ENCODE assay signal across 22 cellular contexts in the genomic region with DNA sequence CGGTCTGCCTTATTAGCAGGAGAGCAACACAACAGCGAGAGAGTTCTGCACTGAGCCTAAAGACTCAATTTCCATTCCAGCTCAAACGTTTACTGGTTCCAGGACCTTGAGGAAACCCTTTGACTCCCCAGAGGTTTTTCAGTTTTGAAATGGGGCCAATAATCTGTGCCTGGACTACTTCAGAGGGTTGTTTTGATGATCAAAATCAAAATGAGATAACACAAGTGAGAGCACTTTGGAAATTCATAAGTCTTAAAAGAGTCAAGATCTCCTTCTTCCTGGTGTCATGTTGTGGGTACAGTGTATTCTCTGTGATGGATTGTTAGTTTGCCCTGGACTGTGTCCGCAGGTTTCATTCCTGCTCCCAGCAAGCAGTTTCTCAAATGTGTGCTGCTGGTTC. TPM values are rescaled to one million over a fixed set of nuclear protein-coding genes. Genes with fewer than 3 reads are reported as not detected.
A peak's percentile ranks its signal among the peaks of the same experiment; 100 is the strongest.
DNase-seq lines count a peak whose midpoint lies in the region; ATAC-seq and TF ChIP-seq lines count a peak whose summit lies in the region.
"Had no signal": no experiment of that assay in that cellular context is flagged by ENCODE, and none has a peak within 500 bp of the region (broad histone marks: within the 10 kb centered on the region; RNA-seq: fewer than 3 reads in every experiment).

No MANE protein-coding gene starts in this region.

- ATAC-seq in left ventricle myocardium superior (peak; percentile 42), right cardiac atrium (no peak), thoracic aorta (ENCODE audit: insufficient number of reproducible peaks, low FRiP score, low read depth) (no peak), GM19328 (IDR thresholded peaks at IDR 0.05; ENCODE audit: unreplicated experiment) (no peak)
- ATAC-seq: HCT116 had no signal

- H3K27me3 Mint-ChIP-seq in nephron (ENCODE audit: low read depth) (no peaks in the 10 kb centered on the region), Caco-2 (ENCODE audit: insufficient read depth, unreplicated experiment) (peaks cover 8% of the 10 kb centered on the region)

- H3K36me3 ChIP-seq in thoracic aorta (no peaks in the 10 kb centered on the region), Caco-2 (ENCODE audit: control insufficient read depth, insufficient read depth, low read length) (no peaks in the 10 kb centered on the region)
- H3K36me3 ChIP-seq: Peyer's patch had no signal

- H3K27ac Mint-ChIP-seq in nephron (peak overlapping the region; percentile 84 to 98 (median 93)), Caco-2 (ENCODE audit: unreplicated experiment) (no peak overlapping the region)
- H3K27ac Mint-ChIP-seq: CD4-positive, CD25-positive, alpha-beta regulatory T cell had no signal

- H3K4me1 Mint-ChIP-seq in nephron (peaks cover 48% of the 10 kb centered on the region), Caco-2 (ENCODE audit: low read depth, unreplicated experiment) (peaks cover 6% of the 10 kb centered on the region)
- H3K4me1 Mint-ChIP-seq: CD4-positive, CD25-positive, alpha-beta regulatory T cell had no signal

- H3K27ac ChIP-seq in right cardiac atrium (ENCODE audit: low read length): no peak overlapping the region
- peak overlapping the region; percentile 46 to 73 for H3K27ac ChIP-seq in thoracic aorta
- H3K27ac ChIP-seq: GM23248 had no signal

- intact Hi-C loops in left ventricle myocardium superior (cut with micrococcal nuclease) (no loop called here), right cardiac atrium (cut with DNase I) (no loop called here), Caco-2 (cut with micrococcal nuclease; ENCODE audit: unreplicated experiment) (no loop called here)

- POLR2A ChIA-PET in Caco-2 (lab: Charles Lee): no interaction called here

- H3K4me1 ChIP-seq in right cardiac atrium (ENCODE audit: control insufficient read depth, insufficient read depth, low read length) (no peaks in the 10 kb centered on the region), thoracic aorta (ENCODE audit: control insufficient read depth in 1 of 2, low read depth in 2 of 2) (peaks cover 26 to 85% of the 10 kb centered on the region in 2 donors), Caco-2 (no peaks in the 10 kb centered on the region)
- H3K4me1 ChIP-seq: Peyer's patch had no signal

- no TSS peak for BruUV-seq in Caco-2 (replicated peaks; lab: Mats Ljungman, UMichigan)

- TF ChIP-seq CTCF in nephron (IDR thresholded peaks at IDR 0.05; ENCODE audit: unreplicated experiment in 3 of 3): no peak
- no peak for TF ChIP-seq CTCF in thoracic aorta (IDR thresholded peaks at IDR 0.05)
- no peak for TF ChIP-seq CTCF in Caco-2 (IDR thresholded peaks at IDR 0.05; ENCODE audit: insufficient read depth in 1 of 2, low read depth in 1 of 2, low read length in 1 of 2, severe bottlenecking in 1 of 2, unreplicated experiment in 1 of 2)

- no peak overlapping the region for H3K4me3 Mint-ChIP-seq in nephron
- no peak overlapping the region for H3K4me3 Mint-ChIP-seq in Caco-2 (ENCODE audit: unreplicated experiment)

- CTCF ChIA-PET in Caco-2 (lab: Charles Lee): no interaction called here

- H3K9me3 Mint-ChIP-seq in nephron (no peaks in the 10 kb centered on the region), Caco-2 (ENCODE audit: unreplicated experiment) (no peaks in the 10 kb centered on the region)

- 74% methylated on average over 4 of the region's 4 CpGs for WGBS in right cardiac atrium

- H3K9me3 ChIP-seq in right cardiac atrium (ENCODE audit: control insufficient read depth, low read length) (no peaks in the 10 kb centered on the region), thoracic aorta (no peaks in the 10 kb centered on the region), Caco-2 (no peaks in the 10 kb centered on the region)
- H3K9me3 ChIP-seq: BE2C, Peyer's patch had no signal

- DNase-seq in left ventricle myocardium superior (no peak), right cardiac atrium (no peak), thoracic aorta (ENCODE audit: low spot score) (no peak), activated gamma-delta T cell (lab: John Stamatoyannopoulos, UW) (no peak), cerebellum (ENCODE audit: low spot score) (no peak), Caco-2 (no peak)
- DNase-seq: BE2C; CD4-positive, CD25-positive, alpha-beta regulatory T cell; COR-L47; DMS153; GDM1; GM23248; NCI-H1105; NCI-H2081 treated with DMSO at 0.1 percent for 48 hours; NCI-H510A; NCI-H748 treated with DMSO at 0.1 percent for 48 hours; NK-92 treated with Interleukin-12 subunit alpha and Interleukin-12 subunit beta, amount 100 ng/mL, for 24 hours; Peyer's patch had no signal

- no peaks in the 10 kb centered on the region for H3K36me3 Mint-ChIP-seq in nephron (ENCODE audit: low read depth)
- H3K36me3 Mint-ChIP-seq in Caco-2 (ENCODE audit: insufficient read depth, unreplicated experiment): peaks cover 5% of the 10 kb centered on the region
- H3K36me3 Mint-ChIP-seq: CD4-positive, CD25-positive, alpha-beta regulatory T cell had no signal

- H3K27me3 ChIP-seq in right cardiac atrium (ENCODE audit: control insufficient read depth, insufficient read depth) (no peaks in the 10 kb centered on the region), thoracic aorta (replicated peaks; ENCODE audit: insufficient read depth) (no peaks in the 10 kb centered on the region), Caco-2 (replicated peaks; ENCODE audit: control insufficient read depth, insufficient read depth, low read length) (no peaks in the 10 kb centered on the region)
- H3K27me3 ChIP-seq: BE2C, Peyer's patch had no signal

- H3K4me3 ChIP-seq in right cardiac atrium (ENCODE audit: low read length) (no peak overlapping the region), thoracic aorta (no peak overlapping the region), Caco-2 (ENCODE audit: low read depth, low read length) (no peak overlapping the region)
- H3K4me3 ChIP-seq: GM23248, Peyer's patch had no signal

RNA-seq across cellular contexts. Expression of a gene that starts 52.9 kb away (rescaled TPM):
- total RNA-seq in left ventricle myocardium superior: 3.8 TPM
- total RNA-seq in right cardiac atrium: 1 to 10 TPM; 5.1 to 9.5 (median 8.4) TPM
- polyA plus RNA-seq in right cardiac atrium: 9.1 TPM
- total RNA-seq in thoracic aorta: 100 to 1,000 TPM in 1 of 2 donors, 10 to 100 TPM in 1; 92.3 to 120 TPM
- 20.7 TPM for total RNA-seq in cerebellum
- total RNA-seq in Caco-2 (2022): 0.37 TPM in 1 of 2 replicates, not detected in the other
- total RNA-seq: A172; CD4-positive, CD25-positive, alpha-beta regulatory T cell; GM23248 had no signal
- polyA plus RNA-seq: CD4-positive, CD25-positive, alpha-beta regulatory T cell; GM23248 had no signal
